In the genomic region with DNA sequence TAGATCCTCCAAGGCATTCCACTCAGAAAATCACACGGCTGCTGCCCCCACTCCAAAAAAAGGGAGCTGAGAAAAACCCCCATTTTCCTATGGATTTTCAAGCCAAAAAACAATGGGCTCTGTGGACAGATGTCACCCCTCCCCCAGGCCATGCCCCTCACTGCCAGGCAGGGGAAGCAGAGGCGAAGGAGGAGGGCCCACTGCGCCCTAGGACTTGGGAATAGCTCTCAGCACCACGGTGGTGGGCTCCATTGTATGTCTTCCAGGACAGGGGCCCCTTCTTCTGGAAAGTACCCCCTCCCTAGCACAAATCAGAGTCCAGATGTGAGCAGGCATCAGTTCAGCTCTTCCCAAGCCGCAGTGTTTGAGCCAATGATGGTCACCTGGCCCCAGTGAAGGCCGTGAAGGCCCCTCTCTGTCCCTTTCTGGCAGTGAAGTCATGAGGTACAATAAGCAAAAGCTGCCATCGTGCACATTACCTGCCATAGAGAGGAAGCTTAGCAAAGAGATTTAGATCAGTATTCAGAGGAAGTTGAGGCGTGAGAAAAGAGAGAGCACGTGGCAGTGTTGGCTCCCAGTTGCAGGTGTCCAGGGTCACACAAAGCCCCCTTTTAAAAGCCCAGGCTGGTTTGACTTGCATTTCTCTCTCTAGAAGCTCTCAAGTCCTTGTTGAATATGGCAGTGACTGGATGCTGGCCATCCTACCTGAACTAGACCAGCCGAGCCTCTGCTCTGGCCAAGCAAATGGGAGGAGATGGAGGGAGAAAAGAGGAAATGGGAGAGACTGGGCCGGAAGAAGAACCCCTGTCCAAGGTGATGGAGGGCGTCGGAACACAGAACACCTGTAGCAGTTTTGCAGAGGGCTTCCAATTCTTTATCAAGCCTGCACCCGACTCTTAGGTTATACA, we compare ENCODE assay signal across 8 cellular contexts.
A peak's percentile ranks its signal among the peaks of the same experiment; 100 is the strongest.
DNase-seq lines count a peak whose midpoint lies in the region; ATAC-seq, FAIRE-seq and TF ChIP-seq lines count a peak whose summit lies in the region.

No MANE protein-coding gene starts in this region.

- no peaks in the 10 kb centered on the region for H3K79me2 ChIP-seq in H1 (ENCODE audit: control insufficient read depth in 1 of 2, insufficient read depth in 2 of 2, low read length in 2 of 2)

- no peak overlapping the region for H2AK5ac ChIP-seq in H1 (ENCODE audit: low read depth, low read length)

- no peaks in the 10 kb centered on the region for H4K20me1 ChIP-seq in H1 (replicated peaks in 1 of 2; ENCODE audit: control insufficient read depth in 1 of 2, insufficient read depth in 2 of 2, low read length in 2 of 2)

- no peaks in the 10 kb centered on the region for H3K23me2 ChIP-seq in H1 (ENCODE audit: low read depth, low read length)

- H2BK12ac ChIP-seq in H1 (ENCODE audit: low read depth, low read length): no peak overlapping the region

- H3K27ac ChIP-seq in Panc1 (ENCODE audit: low read length): peak overlapping the region; percentile 100
- H3K27ac ChIP-seq in H1 (ENCODE audit: low read depth, low read length): no peak overlapping the region
- H3K27ac ChIP-seq in rectal smooth muscle tissue (ENCODE audit: low read depth, low read length): peak overlapping the region; percentile 74

- no peak overlapping the region for H2BK15ac ChIP-seq in H1 (ENCODE audit: low read length)

- FAIRE-seq in H1 (lab: Jason Lieb, UNC): no peak

- no peak for TF ChIP-seq EP300 in H1 (IDR thresholded peaks at IDR 0.05; ENCODE audit: borderline replicate concordance in 1 of 2, low read depth in 2 of 2, low read length in 2 of 2)

- no peak for TF ChIP-seq POLR2A in H1 (IDR thresholded peaks at IDR 0.05; ENCODE audit: control extremely low read depth in 1 of 2, low read depth in 2 of 2, low read length in 2 of 2)

- in situ Hi-C loops in Panc1 (cut with HindIII; ENCODE audit: low pct_unique_long_range_greater_than_20kb, low sequenced_read_pairs): loop anchor here (25.0 kb wide), 1 partner anchor 242 kb away; no protein-coding TSS in a partner anchor

- H3K36me3 ChIP-seq in GM06990 (ENCODE audit: control insufficient read depth, insufficient read depth, low read length) (no peaks in the 10 kb centered on the region), Panc1 (ENCODE audit: control insufficient read depth, insufficient read depth, low read length) (no peaks in the 10 kb centered on the region), H1 (ENCODE audit: control insufficient read depth in 2 of 4, insufficient read depth in 4 of 4, low read length in 3 of 4) (no peaks in the 10 kb centered on the region), rectal smooth muscle tissue (ENCODE audit: control insufficient read depth, insufficient read depth, low read length) (no peaks in the 10 kb centered on the region)

- TF ChIP-seq RAD21 in H1 (IDR thresholded peaks at IDR 0.05 in 1 of 2, conservative IDR thresholded peaks at IDR 0.05 in 1 of 2; ENCODE audit: low read depth in 2 of 2, low read length in 2 of 2): no peak

- H2BK120ac ChIP-seq in H1 (replicated peaks; ENCODE audit: low read depth, low read length): no peak overlapping the region

- H3K4me3 ChIP-seq in GM06990 (replicated peaks; ENCODE audit: low read depth, low read length) (peak overlapping the region; percentile 25), Panc1 (ENCODE audit: low read depth in 2 of 2, low read length in 2 of 2) (no peak overlapping the region), H1 (ENCODE audit: extremely low read depth in 1 of 4, insufficient read depth in 2 of 4, low read depth in 3 of 4, low read length in 4 of 4) (no peak overlapping the region), rectal smooth muscle tissue (ENCODE audit: low read length) (peak overlapping the region; percentile 14)

- H3K27me3 ChIP-seq in GM06990 (replicated peaks; ENCODE audit: control insufficient read depth, insufficient read depth, low read length) (no peaks in the 10 kb centered on the region), Panc1 (ENCODE audit: control insufficient read depth, insufficient read depth, low read length) (no peaks in the 10 kb centered on the region), H1 (replicated peaks in 1 of 4; ENCODE audit: control insufficient read depth in 3 of 4, extremely low read depth in 1 of 4, insufficient read depth in 3 of 4, low read length in 3 of 4) (no peaks in the 10 kb centered on the region), rectal smooth muscle tissue (ENCODE audit: control insufficient read depth, insufficient read depth, low read length) (no peaks in the 10 kb centered on the region)

- peak overlapping the region; percentile 92; the same call in 1 of the 2 replicates for H2BK20ac ChIP-seq in H1 (ENCODE audit: low read length)

- no peak overlapping the region for H3K14ac ChIP-seq in H1 (ENCODE audit: insufficient read length)

- no peak for ATAC-seq in Panc1
- ATAC-seq in GM21737 (IDR thresholded peaks at IDR 0.05; ENCODE audit: unreplicated experiment): no peak
- no peak for ATAC-seq in omental fat pad (ENCODE audit: low FRiP score)

- peaks cover 89% of the 10 kb centered on the region for H3K4me1 ChIP-seq in Panc1 (ENCODE audit: control insufficient read depth, insufficient read depth, low read length)
- H3K4me1 ChIP-seq in H1 (replicated peaks in 1 of 4; ENCODE audit: control insufficient read depth in 3 of 4, insufficient read depth in 4 of 4, low read length in 3 of 4): peaks cover 0 to 8% (median 4%) of the 10 kb centered on the region in 4 experiments
- peaks cover 28% of the 10 kb centered on the region for H3K4me1 ChIP-seq in rectal smooth muscle tissue (ENCODE audit: control insufficient read depth, insufficient read depth, low read length)

- no peak overlapping the region for H2BK5ac ChIP-seq in H1 (ENCODE audit: low read depth, low read length)

- H3K9ac ChIP-seq in H1 (replicated peaks in 1 of 4; ENCODE audit: extremely low read depth in 1 of 4, low read depth in 3 of 4, low read length in 3 of 4) (no peak overlapping the region), rectal smooth muscle tissue (ENCODE audit: low read length) (no peak overlapping the region)

- no peak overlapping the region for H2AFZ ChIP-seq in H1 (ENCODE audit: low read length)

- TF ChIP-seq CTCF in GM06990 (IDR thresholded peaks at IDR 0.05; ENCODE audit: insufficient read depth, low read length, poor library complexity, severe bottlenecking) (no peak), Panc1 (IDR thresholded peaks at IDR 0.05) (no peak), H1 (IDR thresholded peaks at IDR 0.05; ENCODE audit: control extremely low read depth in 1 of 3, insufficient read depth in 1 of 3, low read depth in 1 of 3, low read length in 3 of 3) (no peak), omental fat pad (IDR thresholded peaks at IDR 0.05) (no peak)

- H3K23ac ChIP-seq in H1 (ENCODE audit: insufficient read length): no peak overlapping the region

- H4K5ac ChIP-seq in H1 (ENCODE audit: insufficient read length, low read depth, low read length): no peak overlapping the region

- no peak overlapping the region for H4K8ac ChIP-seq in H1 (ENCODE audit: extremely low read depth, insufficient read depth, low read length)

- no TSS peak for BruUV-seq in Panc1 (replicated peaks; lab: Mats Ljungman, UMichigan)

- no peak overlapping the region for H3K4me2 ChIP-seq in H1 (ENCODE audit: insufficient read depth in 1 of 2, low read depth in 2 of 2, low read length in 2 of 2)

- no peak overlapping the region for H3K18ac ChIP-seq in H1 (ENCODE audit: extremely low read depth, low read length)

- H3K56ac ChIP-seq in H1 (replicated peaks; ENCODE audit: insufficient read length, low read depth, low read length): no peak overlapping the region

- POLR2A ChIA-PET in Panc1 (lab: Charles Lee) (interaction anchor here (1.0 to 2.0 kb wide), 2 partner anchors 95 to 368 kb away, joined by 3 to 7 read pairs; no protein-coding TSS in a partner anchor), H1 (lab: Charles Lee; ENCODE audit: partially characterized antibody) (interaction anchor here (1.6 kb wide), 1 partner anchor 9 kb away, joined by 3 read pairs; no protein-coding TSS in a partner anchor)

- peak overlapping the region; percentile 12 for H4K91ac ChIP-seq in H1 (replicated peaks; ENCODE audit: insufficient read length, low read length)

- CTCF ChIA-PET in Panc1 (lab: Charles Lee): interaction anchor here (1.3 kb wide), 2 partner anchors 17 to 88 kb away, joined by 3 read pairs; no protein-coding TSS in a partner anchor
- CTCF ChIA-PET in H1 (lab: Charles Lee; ENCODE audit: partially characterized antibody): interaction anchor here (0.6 to 1.9 kb wide), 7 partner anchors 10 to 605 kb away, joined by 3 to 5 read pairs (median 3); no protein-coding TSS in a partner anchor

- intact Hi-C loops in Panc1 (cut with micrococcal nuclease; ENCODE audit: unreplicated experiment): loop anchor here (5.0 kb wide), 2 partner anchors 367 to 482 kb away; a partner anchor contains a TSS

- no peak for DNase-seq in GM06990 (ENCODE audit: extremely low read depth, insufficient read length)
- DNase-seq in Panc1 (ENCODE audit: low read depth, low spot score): no peak
- DNase-seq in H1 (ENCODE audit: low read depth in 1 of 2, low spot score in 2 of 2): no peak
- no peak for DNase-seq in NCI-H2081 (lab: John Stamatoyannopoulos, UW)
- no peak for DNase-seq in NCI-H1105 treated with DMSO at 0.1 percent for 48 hours (lab: John Stamatoyannopoulos, UW)
- no peak for DNase-seq in omental fat pad (ENCODE audit: low spot score)

- no peak overlapping the region for H3K4ac ChIP-seq in H1 (replicated peaks; ENCODE audit: insufficient read length, low read depth, low read length)

- WGBS in H1 (ENCODE audit: extremely low coverage in 1 of 2, insufficient coverage in 1 of 2, insufficient read length in 1 of 2, insufficient replicate concordance in 2 of 2, low coverage in 1 of 2, low lambda C conversion rate in 2 of 2, missing lambda C conversion rate in 1 of 2), 2 experiments: 85% methylated on average over 14 of the region's 14 CpGs; no CpG with 5 or more reads in 1 of the 2 experiments

- H3K79me1 ChIP-seq in H1 (ENCODE audit: low read depth, low read length): no peaks in the 10 kb centered on the region

- H3K9me3 ChIP-seq in Panc1 (ENCODE audit: control insufficient read depth, insufficient read depth, low read depth, low read length) (no peaks in the 10 kb centered on the region; the same call in 1 of the 2 replicates), H1 (ENCODE audit: insufficient read depth in 2 of 2, low read depth in 1 of 2, low read length in 1 of 2) (no peaks in the 10 kb centered on the region)

TF ChIP-seq in H1, 55 proteins besides CTCF, POLR2A, EP300 and RAD21:
- TF ChIP-seq SRF (IDR thresholded peaks at IDR 0.05; ENCODE audit: low read depth, low read length) (no peak), GABPA (IDR thresholded peaks at IDR 0.05; ENCODE audit: borderline replicate concordance, insufficient read depth, low read length) (no peak), YY1 (IDR thresholded peaks at IDR 0.05; ENCODE audit: low read depth, low read length) (no peak)
- TF ChIP-seq, protein P1, sequence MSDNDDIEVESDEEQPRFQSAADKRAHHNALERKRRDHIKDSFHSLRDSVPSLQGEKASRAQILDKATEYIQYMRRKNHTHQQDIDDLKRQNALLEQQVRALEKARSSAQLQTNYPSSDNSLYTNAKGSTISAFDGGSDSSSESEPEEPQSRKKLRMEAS (IDR thresholded peaks at IDR 0.05): no peak

Comparison
In these comparisons a context has a peak if more than half of its experiments do, and no peak if none do; other contexts are left out.
1. H3K4me3 ChIP-seq: peak in GM06990 (single experiment) and rectal smooth muscle tissue (single experiment); none in Panc1 (0 of 2) and H1 (0 of 4).